In the genomic region with DNA sequence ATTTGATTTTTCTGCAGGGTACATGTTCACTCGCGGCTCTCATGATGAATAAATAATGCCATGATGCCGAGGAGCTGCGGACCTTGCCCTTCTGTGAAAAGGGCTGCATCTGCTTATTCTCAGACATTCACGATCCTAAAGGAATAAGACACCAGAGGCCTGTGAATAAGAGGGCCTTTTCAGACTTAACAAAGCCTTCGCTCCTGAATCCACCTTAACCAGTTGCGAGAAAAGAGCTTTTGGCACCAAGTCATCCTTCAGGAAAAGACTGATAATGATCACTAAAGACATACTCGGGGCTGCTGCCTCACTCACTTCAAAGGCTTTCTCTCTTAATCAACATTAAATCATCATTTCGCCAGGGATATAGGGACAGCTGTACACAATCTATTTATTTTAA, we compare ENCODE assay signal across 12 cellular contexts.
DNase-seq lines count a peak whose midpoint lies in the region; ATAC-seq and TF ChIP-seq lines count a peak whose summit lies in the region.
"Had no signal": no experiment of that assay in that cellular context is flagged by ENCODE, and none has a peak within 500 bp of the region (broad histone marks: within the 10 kb centered on the region; RNA-seq: fewer than 3 reads in every experiment).

No MANE protein-coding gene starts in this region.

- DNase-seq in M059J (ENCODE audit: low read depth) (peak; percentile 22), astrocyte of the hippocampus (ENCODE audit: low read depth, low spot score) (peak; percentile 7), medulla oblongata (ENCODE audit: extremely low spot score) (peak; percentile 7), tibial nerve (ENCODE audit: low spot score in 2 of 2) (no peak), brain microvascular endothelial cell (no peak), nephron progenitor cell (no peak)
- DNase-seq: activated CD4-positive, CD25-positive, alpha-beta regulatory T cell; KBM-7; midbrain; stimulated activated CD4-positive, alpha-beta T cell treated with anti-CD3 and anti-CD28 coated beads, Interleukin-4, amount 100 ng/mL, for 4 hours had no signal

- H3K27me3 ChIP-seq in tibial nerve: no peaks in the 10 kb centered on the region
- no peaks in the 10 kb centered on the region for H3K27me3 ChIP-seq in brain microvascular endothelial cell (replicated peaks)

- no peak for TF ChIP-seq POLR2A in tibial nerve (IDR thresholded peaks at IDR 0.05)

- peaks cover 13% of the 10 kb centered on the region for H3K27me3 Mint-ChIP-seq in nephron progenitor cell (ENCODE audit: low read depth, poor library complexity)

- TF ChIP-seq CTCF in tibial nerve (IDR thresholded peaks at IDR 0.05) (no peak), brain microvascular endothelial cell (IDR thresholded peaks at IDR 0.05; ENCODE audit: low read depth, low read length, missing control alignments) (no peak), nephron progenitor cell (IDR thresholded peaks at IDR 0.05) (no peak)

- H3K36me3 ChIP-seq in tibial nerve: no peaks in the 10 kb centered on the region
- H3K36me3 ChIP-seq in brain microvascular endothelial cell (replicated peaks): no peaks in the 10 kb centered on the region

- no peaks in the 10 kb centered on the region for H3K9me3 ChIP-seq in tibial nerve

- 21 to 27% methylated on average over 9 of the region's 9 CpGs for WGBS in tibial nerve, 2 donors

- H3K4me3 ChIP-seq in tibial nerve (peak overlapping the region in 3 of 4 donors; percentile 28 to 42 (median 29)), brain microvascular endothelial cell (ENCODE audit: low read depth, low read length) (no peak overlapping the region)

- no peaks in the 10 kb centered on the region for H3K9me3 Mint-ChIP-seq in nephron progenitor cell
- H3K9me3 Mint-ChIP-seq: activated naive CD4-positive, alpha-beta T cell treated with anti-CD3 and anti-CD28 coated beads, Interleukin-2, amount 50 U/mL, for 72 hours had no signal

- H3K4me1 Mint-ChIP-seq in nephron progenitor cell: no peaks in the 10 kb centered on the region

- no peak overlapping the region for H3K4me3 Mint-ChIP-seq in nephron progenitor cell

- ATAC-seq in HG02973 (IDR thresholded peaks at IDR 0.05; ENCODE audit: unreplicated experiment): no peak
- ATAC-seq: activated naive CD4-positive, alpha-beta T cell treated with anti-CD3 and anti-CD28 coated beads, Interleukin-2, amount 50 U/mL, for 72 hours had no signal

- in situ Hi-C loops in brain microvascular endothelial cell (cut with HindIII; ENCODE audit: low pct_ligation_motif_present, low sequenced_read_pairs): no loop called here

- no peak overlapping the region for H3K27ac Mint-ChIP-seq in nephron progenitor cell
- H3K27ac Mint-ChIP-seq: activated naive CD4-positive, alpha-beta T cell treated with anti-CD3 and anti-CD28 coated beads, Interleukin-2, amount 50 U/mL, for 72 hours had no signal

- no peak for TF ChIP-seq EP300 in tibial nerve (IDR thresholded peaks at IDR 0.05)

- H3K36me3 Mint-ChIP-seq in nephron progenitor cell (ENCODE audit: low read depth): no peaks in the 10 kb centered on the region
- H3K36me3 Mint-ChIP-seq: activated naive CD4-positive, alpha-beta T cell treated with anti-CD3 and anti-CD28 coated beads, Interleukin-2, amount 50 U/mL, for 72 hours had no signal

- H3K27ac ChIP-seq in tibial nerve (peak overlapping the region in 1 of 4 donors; percentile 63), brain microvascular endothelial cell (no peak overlapping the region)

- H3K4me1 ChIP-seq in tibial nerve: peaks cover 0 to 16% (median 0%) of the 10 kb centered on the region in 4 donors

Comparison
In these comparisons a context has a peak if more than half of its experiments do, and no peak if none do; other contexts are left out.
1. DNase-seq: peak in M059J (single experiment), astrocyte of the hippocampus (single experiment) and medulla oblongata (single experiment); none in tibial nerve (0 of 2), brain microvascular endothelial cell (single experiment) and nephron progenitor cell (single experiment).